In the genomic region with DNA sequence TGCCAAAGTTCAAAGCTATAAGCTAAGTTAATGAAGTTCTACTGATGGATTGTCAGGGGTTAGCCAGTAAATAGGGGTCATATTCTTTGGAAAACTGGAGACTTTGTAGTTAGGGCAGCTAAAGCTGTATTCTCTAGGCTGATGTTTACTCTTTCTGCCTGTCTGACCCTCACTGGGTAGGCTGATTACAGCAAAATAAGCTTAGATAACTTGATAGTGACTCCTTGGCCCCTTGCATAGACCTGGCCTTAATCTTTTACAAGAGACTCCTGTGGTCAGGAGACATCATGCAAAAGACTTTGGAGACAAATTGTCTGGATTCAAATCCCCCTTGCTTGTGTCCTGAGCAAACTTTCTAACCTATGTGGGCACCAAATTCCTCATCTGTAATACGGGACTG, we compare ENCODE assay signal across 30 cellular contexts.
"Had no signal": no experiment of that assay in that cellular context is flagged by ENCODE, and none has a peak within 500 bp of the region (broad histone marks: within the 10 kb centered on the region; RNA-seq: fewer than 3 reads in every experiment).

No MANE protein-coding gene starts in this region.

- H3K36me3 ChIP-seq: adrenal gland, SJSA1 had no signal

- DNase-seq: activated CD4-positive, alpha-beta memory T cell treated with anti-CD3 and anti-CD28 coated beads for 36 hours; activated CD4-positive, alpha-beta T cell treated with anti-CD3 and anti-CD28 coated beads for 36 hours; activated CD4-positive, alpha-beta T cell treated with anti-CD3 and anti-CD28 coated beads, Interleukin-2, amount 10 ng/mL, durations not matched to agents 7 days and 5 days; activated CD8-positive, alpha-beta memory T cell treated with anti-CD3 and anti-CD28 coated beads, Interleukin-2, amount 50 U/mL, for 4 hours; activated gamma-delta T cell treated with Interleukin-2 at 50 U/mL for 16 hours; activated naive CD4-positive, alpha-beta T cell treated with anti-CD3 and anti-CD28 coated beads for 36 hours; activated T-cell treated with anti-CD3 and anti-CD28 coated beads for 4 hours; activated T-cell treated with anti-CD3 and anti-CD28 coated beads, Interleukin-2, amount 50 U/mL, for 4 hours; adrenal gland; anterior cingulate cortex; caudate nucleus; NCI-H1092 treated with DMSO at 0.1 percent for 48 hours; NCI-H146; NCI-H187; NCI-H2029 treated with DMSO at 0.1 percent for 48 hours; NCI-H2107; NCI-H2171; NCI-H510A; NCI-H526; OCI-M1; RPMI8226; SHP77 treated with DMSO at 0.1 percent for 48 hours; SW 1271; T-helper 1 cell; T-helper 2 cell; T-helper 9 cell had no signal

- H3K9ac ChIP-seq: KMS-11 had no signal

- H3K4me2 ChIP-seq: KMS-11 had no signal

- H3K4me1 ChIP-seq: adrenal gland, SJSA1 had no signal

- H3K27ac ChIP-seq: adrenal gland, KMS-11, SJSA1 had no signal

- H3K4me3 ChIP-seq: adrenal gland, SJSA1 had no signal

- H3K27me3 ChIP-seq: SJSA1 had no signal

- H3K9me3 ChIP-seq: adrenal gland, SJSA1 had no signal

- ATAC-seq: activated CD4-positive, alpha-beta T cell treated with anti-CD3 and anti-CD28 coated beads for 36 hours; activated naive CD4-positive, alpha-beta T cell treated with anti-CD3 and anti-CD28 coated beads, Interleukin-2, amount 50 U/mL, for 72 hours; activated T-cell treated with anti-CD3 and anti-CD28 coated beads, Interleukin-2, amount 50 U/mL, for 4 hours; Panc1 had no signal
